Comparison of ENCODE assay signal across 9 cellular contexts in the genomic region with DNA sequence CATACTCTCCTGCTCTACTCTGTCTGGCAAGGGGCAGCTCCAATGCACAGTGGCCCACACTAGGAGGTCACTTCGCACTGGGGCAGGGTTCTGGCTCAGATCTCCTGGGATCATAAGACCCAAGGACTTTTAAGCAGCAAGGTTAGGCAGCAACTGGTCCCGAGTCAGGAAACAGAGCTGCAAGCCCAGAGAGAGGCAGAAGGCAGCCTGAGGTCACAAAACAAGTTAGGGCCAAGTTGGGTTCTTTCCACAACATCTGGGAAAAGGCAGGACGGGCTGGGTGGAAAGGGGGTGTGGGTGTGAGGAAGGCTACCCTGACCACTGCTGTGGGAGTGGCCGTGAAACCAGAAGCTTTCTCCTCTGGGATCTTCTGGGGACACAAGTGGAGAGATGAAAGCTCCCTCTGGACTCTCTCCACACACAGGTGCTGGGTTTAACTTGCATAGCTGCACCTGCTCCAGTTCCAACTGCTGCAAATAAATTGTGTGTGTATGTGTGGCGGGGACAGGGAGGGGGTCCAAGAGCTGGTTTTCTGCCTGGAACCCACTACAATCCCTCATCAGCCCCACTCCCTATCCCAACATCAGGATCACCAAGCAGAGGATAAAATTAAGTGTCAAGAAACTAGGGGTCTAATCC. TPM values are rescaled to one million over a fixed set of nuclear protein-coding genes. Genes with fewer than 3 reads are reported as not detected.
DNase-seq lines count a peak whose midpoint lies in the region; ATAC-seq lines count a peak whose summit lies in the region.
"Had no signal": no experiment of that assay in that cellular context is flagged by ENCODE, and none has a peak within 500 bp of the region (broad histone marks: within the 10 kb centered on the region; RNA-seq: fewer than 3 reads in every experiment).

No MANE protein-coding gene starts in this region.

- CTCF ChIA-PET in activated CD8-positive, alpha-beta memory T cell treated with anti-CD3 and anti-CD28 coated beads, Interleukin-2, amount 10 ng/mL, durations not matched to agents 7 days and 5 days (lab: Charles Lee) = interaction anchor here (0.9 to 7.2 kb wide), 7 partner anchors 7 to 183 kb away, joined by 3 to 112 read pairs (median 5); a partner anchor contains a TSS

- H3K27ac Mint-ChIP-seq in activated CD8-positive, alpha-beta memory T cell treated with anti-CD3 and anti-CD28 coated beads, Interleukin-2, amount 10 ng/mL, durations not matched to agents 7 days and 5 days = peak overlapping the region; percentile 98

- no peaks in the 10 kb centered on the region for H3K27me3 ChIP-seq in thymus (ENCODE audit: control insufficient read depth, insufficient read depth)

- peaks cover 24% of the 10 kb centered on the region for H3K4me1 ChIP-seq in thymus (ENCODE audit: control insufficient read depth, insufficient read depth, low read length)

- H3K4me3 Mint-ChIP-seq in activated CD8-positive, alpha-beta memory T cell treated with anti-CD3 and anti-CD28 coated beads, Interleukin-2, amount 10 ng/mL, durations not matched to agents 7 days and 5 days = peak overlapping the region; percentile 83

- no peak for ATAC-seq in activated CD8-positive, alpha-beta memory T cell treated with anti-CD3 and anti-CD28 coated beads, Interleukin-2, amount 10 ng/mL, durations not matched to agents 7 days and 5 days
- ATAC-seq in HG03045 (IDR thresholded peaks at IDR 0.05; ENCODE audit: unreplicated experiment) (no peak), GM21825 (IDR thresholded peaks at IDR 0.05; ENCODE audit: unreplicated experiment) (no peak)

- peak overlapping the region; percentile 99 for H3K27ac ChIP-seq in thymus (ENCODE audit: low read depth)

- DNase-seq in activated CD8-positive, alpha-beta memory T cell treated with anti-CD3 and anti-CD28 coated beads for 24 hours = peak; percentile 76
- no peak for DNase-seq in activated CD8-positive, alpha-beta memory T cell treated with anti-CD3 and anti-CD28 coated beads, Interleukin-2, amount 50 U/mL, for 4 hours
- DNase-seq in activated CD8-positive, alpha-beta memory T cell treated with anti-CD3 and anti-CD28 coated beads, Interleukin-2, amount 10 ng/mL, durations not matched to agents 7 days and 5 days = peak; percentile 60
- DNase-seq in iPS-NIHi11 (ENCODE audit: low spot score) (peak; percentile 3), HuH-7.5 (ENCODE audit: low spot score) (no peak)

- H3K4me3 ChIP-seq in thymus (ENCODE audit: low read length) = peak overlapping the region; percentile 84

- H3K9me3 Mint-ChIP-seq in activated CD8-positive, alpha-beta memory T cell treated with anti-CD3 and anti-CD28 coated beads, Interleukin-2, amount 10 ng/mL, durations not matched to agents 7 days and 5 days (ENCODE audit: low read depth) = no peaks in the 10 kb centered on the region

- 7% methylated on average over 5 of the region's 5 CpGs for WGBS in thymus

- peaks cover 4% of the 10 kb centered on the region for H3K36me3 ChIP-seq in thymus (ENCODE audit: control insufficient read depth, insufficient read depth)

- peaks cover 3% of the 10 kb centered on the region for H3K27me3 Mint-ChIP-seq in activated CD8-positive, alpha-beta memory T cell treated with anti-CD3 and anti-CD28 coated beads, Interleukin-2, amount 10 ng/mL, durations not matched to agents 7 days and 5 days

- H3K36me3 Mint-ChIP-seq in activated CD8-positive, alpha-beta memory T cell treated with anti-CD3 and anti-CD28 coated beads, Interleukin-2, amount 10 ng/mL, durations not matched to agents 7 days and 5 days = peaks cover 48% of the 10 kb centered on the region

- peaks cover 36% of the 10 kb centered on the region for H3K4me1 Mint-ChIP-seq in activated CD8-positive, alpha-beta memory T cell treated with anti-CD3 and anti-CD28 coated beads, Interleukin-2, amount 10 ng/mL, durations not matched to agents 7 days and 5 days

- no peaks in the 10 kb centered on the region for H3K9me3 ChIP-seq in thymus (ENCODE audit: control insufficient read depth)

RNA-seq across cellular contexts. Expression of a gene that starts 8.0 kb away (rescaled TPM):
- 10 to 100 TPM; 25.6 to 66.3 TPM for total RNA-seq in activated CD8-positive, alpha-beta memory T cell treated with anti-CD3 and anti-CD28 coated beads, Interleukin-2, amount 10 ng/mL, durations not matched to agents 7 days and 5 days
- 45.2 TPM for polyA plus RNA-seq in thymus

RNA-seq across cellular contexts. Expression of a gene that starts 15.4 kb away (rescaled TPM):
- total RNA-seq in activated CD8-positive, alpha-beta memory T cell treated with anti-CD3 and anti-CD28 coated beads, Interleukin-2, amount 10 ng/mL, durations not matched to agents 7 days and 5 days = 100 to 1,000 TPM in 1 of 2 experiments, 10 to 100 TPM in 1; 63.3 to 127 TPM
- 103 TPM for polyA plus RNA-seq in thymus

RNA-seq across cellular contexts. Expression of a gene that starts 55.8 kb away (rescaled TPM):
- under 1 TPM in 1 of 2 experiments, not detected in 1; 0.09 TPM for total RNA-seq in activated CD8-positive, alpha-beta memory T cell treated with anti-CD3 and anti-CD28 coated beads, Interleukin-2, amount 10 ng/mL, durations not matched to agents 7 days and 5 days
- polyA plus RNA-seq in thymus = 5.6 TPM
- total RNA-seq: HT1080 had no signal

Comparison
In these comparisons a context has a peak if more than half of its experiments do, and no peak if none do; other contexts are left out.
1. DNase-seq: peak in activated CD8-positive, alpha-beta memory T cell treated with anti-CD3 and anti-CD28 coated beads for 24 hours (single experiment), activated CD8-positive, alpha-beta memory T cell treated with anti-CD3 and anti-CD28 coated beads, Interleukin-2, amount 10 ng/mL, durations not matched to agents 7 days and 5 days (single experiment) and iPS-NIHi11 (single experiment); none in activated CD8-positive, alpha-beta memory T cell treated with anti-CD3 and anti-CD28 coated beads, Interleukin-2, amount 50 U/mL, for 4 hours (single experiment) and HuH-7.5 (single experiment).